ENCODE assay signal across 1 cellular context in genomic region chr6:12163744-12164507, GRCh38.
TF ChIP-seq lines count a peak whose summit lies in the region.

No MANE protein-coding gene starts in this region.

TF ChIP-seq in IMR-90, 13 proteins besides CTCF, POLR2A, EP300 and RAD21:
- TF ChIP-seq MAZ (IDR thresholded peaks at IDR 0.05; ENCODE audit: borderline replicate concordance, low read depth, low read length) (no peak), CEBPB (IDR thresholded peaks at IDR 0.05; ENCODE audit: low read depth, low read length) (no peak), ELK1 (IDR thresholded peaks at IDR 0.05; ENCODE audit: borderline replicate concordance, low read depth, low read length) (no peak), RFX5 (IDR thresholded peaks at IDR 0.05; ENCODE audit: low read depth, low read length) (no peak), NFE2L2 (IDR thresholded peaks at IDR 0.05; ENCODE audit: low read depth, low read length) (no peak), FOS (IDR thresholded peaks at IDR 0.05; ENCODE audit: low read depth, low read length) (no peak), MXI1 (IDR thresholded peaks at IDR 0.05; ENCODE audit: borderline replicate concordance, low read depth, low read length) (no peak), MAFK (IDR thresholded peaks at IDR 0.05; ENCODE audit: low read depth, low read length) (no peak), USF2 (IDR thresholded peaks at IDR 0.05; ENCODE audit: low read depth, low read length) (no peak), SMC3 (IDR thresholded peaks at IDR 0.05; ENCODE audit: low read depth, low read length) (no peak), RCOR1 (IDR thresholded peaks at IDR 0.05; ENCODE audit: insufficient replicate concordance, low read length) (no peak)
